Comparison of ENCODE assay signal across 2 cellular contexts in the genomic region with DNA sequence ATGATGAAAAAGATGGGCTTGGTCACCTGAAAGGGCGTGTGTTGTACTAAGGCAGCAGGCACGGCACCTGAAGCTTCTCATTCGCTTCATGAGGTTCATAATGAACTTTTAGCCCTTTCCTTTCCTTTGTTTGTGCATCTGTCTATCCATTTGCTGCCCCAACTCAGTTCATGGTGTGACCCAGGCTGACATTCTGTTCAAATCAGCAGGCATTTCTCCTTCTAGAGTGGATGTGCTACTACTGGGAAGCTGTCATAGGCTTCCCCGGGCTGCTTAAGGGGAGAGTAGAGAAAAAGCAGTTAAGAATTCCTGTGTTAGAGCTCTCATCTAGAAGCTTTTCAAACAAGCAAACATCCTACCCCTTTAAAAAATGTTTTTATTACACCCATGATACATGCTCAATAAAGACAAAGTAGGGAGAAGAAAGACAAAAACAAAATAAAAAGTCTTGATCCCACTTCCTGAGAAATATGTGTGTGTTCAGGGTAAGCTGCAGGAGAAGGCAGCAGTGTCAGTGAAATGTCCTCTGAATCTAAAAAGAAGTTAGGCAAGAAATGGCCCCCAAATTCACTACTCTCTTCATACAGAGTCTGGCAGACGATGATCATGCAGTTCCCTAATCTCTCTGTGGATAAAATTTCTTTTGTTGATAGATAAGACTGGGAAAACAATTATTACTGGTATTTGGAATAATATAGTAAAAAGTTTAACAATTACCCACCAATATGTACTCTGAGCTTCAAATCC.
TF ChIP-seq lines count a peak whose summit lies in the region.

No MANE protein-coding gene starts in this region.

TF ChIP-seq in IMR-90, 13 proteins besides CTCF, POLR2A, EP300 and RAD21:
- TF ChIP-seq CHD1 (IDR thresholded peaks at IDR 0.05; ENCODE audit: low read depth, low read length) (no peak), RCOR1 (IDR thresholded peaks at IDR 0.05; ENCODE audit: insufficient replicate concordance, low read length) (no peak), FOS (IDR thresholded peaks at IDR 0.05; ENCODE audit: low read depth, low read length) (no peak), RFX5 (IDR thresholded peaks at IDR 0.05; ENCODE audit: low read depth, low read length) (no peak), CEBPB (IDR thresholded peaks at IDR 0.05; ENCODE audit: low read depth, low read length) (no peak), MAZ (IDR thresholded peaks at IDR 0.05; ENCODE audit: borderline replicate concordance, low read depth, low read length) (no peak), USF2 (IDR thresholded peaks at IDR 0.05; ENCODE audit: low read depth, low read length) (no peak), MAFK (IDR thresholded peaks at IDR 0.05; ENCODE audit: low read depth, low read length) (no peak), BHLHE40 (IDR thresholded peaks at IDR 0.05; ENCODE audit: low read depth, low read length) (no peak), MXI1 (IDR thresholded peaks at IDR 0.05; ENCODE audit: borderline replicate concordance, low read depth, low read length) (no peak), NFE2L2 (IDR thresholded peaks at IDR 0.05; ENCODE audit: low read depth, low read length) (no peak), SMC3 (IDR thresholded peaks at IDR 0.05; ENCODE audit: low read depth, low read length) (no peak)
- TF ChIP-seq, protein P1, sequence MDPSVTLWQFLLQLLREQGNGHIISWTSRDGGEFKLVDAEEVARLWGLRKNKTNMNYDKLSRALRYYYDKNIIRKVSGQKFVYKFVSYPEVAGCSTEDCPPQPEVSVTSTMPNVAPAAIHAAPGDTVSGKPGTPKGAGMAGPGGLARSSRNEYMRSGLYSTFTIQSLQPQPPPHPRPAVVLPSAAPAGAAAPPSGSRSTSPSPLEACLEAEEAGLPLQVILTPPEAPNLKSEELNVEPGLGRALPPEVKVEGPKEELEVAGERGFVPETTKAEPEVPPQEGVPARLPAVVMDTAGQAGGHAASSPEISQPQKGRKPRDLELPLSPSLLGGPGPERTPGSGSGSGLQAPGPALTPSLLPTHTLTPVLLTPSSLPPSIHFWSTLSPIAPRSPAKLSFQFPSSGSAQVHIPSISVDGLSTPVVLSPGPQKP (IDR thresholded peaks at IDR 0.05; ENCODE audit: borderline replicate concordance, low read depth, low read length): no peak
TF ChIP-seq in IMR-90: peak in this region for 0.

TF ChIP-seq in HepG2, 621 proteins besides CTCF, POLR2A, EP300 and RAD21:
- TF ChIP-seq MED1 (CRISPR knock-in tag; IDR thresholded peaks at IDR 0.05) (no peak), ATF7-NPFF (CRISPR knock-in tag; IDR thresholded peaks at IDR 0.05; ENCODE audit: low read depth) (no peak), TRIM24 (CRISPR knock-in tag; IDR thresholded peaks at IDR 0.05) (no peak), NR2F1 (CRISPR knock-in tag; IDR thresholded peaks at IDR 0.05) (no peak), RELA (CRISPR knock-in tag; IDR thresholded peaks at IDR 0.05) (no peak)
- TF ChIP-seq, protein P2, sequence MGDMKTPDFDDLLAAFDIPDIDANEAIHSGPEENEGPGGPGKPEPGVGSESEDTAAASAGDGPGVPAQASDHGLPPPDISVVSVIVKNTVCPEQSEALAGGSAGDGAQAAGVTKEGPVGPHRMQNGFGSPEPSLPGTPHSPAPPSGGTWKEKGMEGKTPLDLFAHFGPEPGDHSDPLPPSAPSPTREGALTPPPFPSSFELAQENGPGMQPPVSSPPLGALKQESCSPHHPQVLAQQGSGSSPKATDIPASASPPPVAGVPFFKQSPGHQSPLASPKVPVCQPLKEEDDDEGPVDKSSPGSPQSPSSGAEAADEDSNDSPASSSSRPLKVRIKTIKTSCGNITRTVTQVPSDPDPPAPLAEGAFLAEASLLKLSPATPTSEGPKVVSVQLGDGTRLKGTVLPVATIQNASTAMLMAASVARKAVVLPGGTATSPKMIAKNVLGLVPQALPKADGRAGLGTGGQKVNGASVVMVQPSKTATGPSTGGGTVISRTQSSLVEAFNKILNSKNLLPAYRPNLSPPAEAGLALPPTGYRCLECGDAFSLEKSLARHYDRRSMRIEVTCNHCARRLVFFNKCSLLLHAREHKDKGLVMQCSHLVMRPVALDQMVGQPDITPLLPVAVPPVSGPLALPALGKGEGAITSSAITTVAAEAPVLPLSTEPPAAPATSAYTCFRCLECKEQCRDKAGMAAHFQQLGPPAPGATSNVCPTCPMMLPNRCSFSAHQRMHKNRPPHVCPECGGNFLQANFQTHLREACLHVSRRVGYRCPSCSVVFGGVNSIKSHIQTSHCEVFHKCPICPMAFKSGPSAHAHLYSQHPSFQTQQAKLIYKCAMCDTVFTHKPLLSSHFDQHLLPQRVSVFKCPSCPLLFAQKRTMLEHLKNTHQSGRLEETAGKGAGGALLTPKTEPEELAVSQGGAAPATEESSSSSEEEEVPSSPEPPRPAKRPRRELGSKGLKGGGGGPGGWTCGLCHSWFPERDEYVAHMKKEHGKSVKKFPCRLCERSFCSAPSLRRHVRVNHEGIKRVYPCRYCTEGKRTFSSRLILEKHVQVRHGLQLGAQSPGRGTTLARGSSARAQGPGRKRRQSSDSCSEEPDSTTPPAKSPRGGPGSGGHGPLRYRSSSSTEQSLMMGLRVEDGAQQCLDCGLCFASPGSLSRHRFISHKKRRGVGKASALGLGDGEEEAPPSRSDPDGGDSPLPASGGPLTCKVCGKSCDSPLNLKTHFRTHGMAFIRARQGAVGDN (CRISPR knock-in tag; IDR thresholded peaks at IDR 0.05): no peak
- TF ChIP-seq, protein P3, sequence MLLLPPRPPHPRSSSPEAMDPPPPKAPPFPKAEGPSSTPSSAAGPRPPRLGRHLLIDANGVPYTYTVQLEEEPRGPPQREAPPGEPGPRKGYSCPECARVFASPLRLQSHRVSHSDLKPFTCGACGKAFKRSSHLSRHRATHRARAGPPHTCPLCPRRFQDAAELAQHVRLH (CRISPR knock-in tag; IDR thresholded peaks at IDR 0.05; ENCODE audit: borderline replicate concordance, low read depth): no peak
